19 cellular contexts compared by ENCODE assay signal in genomic region chr19:7840629-7841028, GRCh38. TPM values are rescaled to one million over a fixed set of nuclear protein-coding genes. Genes with fewer than 3 reads are reported as not detected.
"Had no signal": no experiment of that assay in that cellular context is flagged by ENCODE, and none has a peak within 500 bp of the region (broad histone marks: within the 10 kb centered on the region; RNA-seq: fewer than 3 reads in every experiment).

No MANE protein-coding gene starts in this region.

- H3K27me3 ChIP-seq: MG63 had no signal

- DNase-seq: Karpas-422, KG1, MG63, NCI-H1092 treated with DMSO at 0.1 percent for 48 hours, NCI-H1436, NCI-H187, NCI-H2029, NCI-H2081 treated with DMSO at 0.1 percent for 48 hours, NCI-H2171, NCI-H226, NCI-H446, NCI-H510A, NCI-H524 treated with DMSO at 0.1 percent for 48 hours, NCI-H69, NCI-H774, SHP77, SK-N-SH, SW 1271 had no signal

- H3K4me2 ChIP-seq: SK-N-SH had no signal

- H3K9me3 ChIP-seq: SK-N-SH had no signal

- H3K9ac ChIP-seq: SK-N-SH had no signal

- H3K4me3 ChIP-seq: MG63 had no signal

- H3K36me3 ChIP-seq: MG63 had no signal

RNA-seq across cellular contexts. Expression of gene PRR36, which starts 33.6 kb away (rescaled TPM):
- total RNA-seq: SK-MEL-5 had no signal
